Comparison of ENCODE assay signal across 15 cellular contexts in the genomic region with DNA sequence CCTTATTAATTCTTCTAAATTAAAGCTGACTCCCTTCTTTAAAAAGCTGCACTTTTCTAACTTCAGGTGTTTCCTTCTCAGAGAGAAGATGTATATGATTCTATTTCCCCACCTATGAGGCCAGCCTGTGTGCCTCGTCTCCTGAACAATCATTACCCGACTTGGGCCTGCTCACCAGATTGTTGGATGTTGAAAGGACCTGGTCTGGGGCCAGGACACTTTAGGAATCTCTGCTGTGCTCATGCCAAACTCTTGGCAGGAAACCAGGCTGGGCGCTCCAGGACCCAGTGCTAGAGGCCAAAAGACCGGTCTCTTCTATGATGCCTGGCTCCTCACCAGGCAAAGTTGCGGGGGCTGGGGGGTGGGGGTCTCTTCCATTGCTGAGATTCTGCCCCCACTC. TPM values are rescaled to one million over a fixed set of nuclear protein-coding genes. Genes with fewer than 3 reads are reported as not detected.
A peak's percentile ranks its signal among the peaks of the same experiment; 100 is the strongest.
DNase-seq lines count a peak whose midpoint lies in the region; ATAC-seq, FAIRE-seq and TF ChIP-seq lines count a peak whose summit lies in the region.
"Had no signal": no experiment of that assay in that cellular context is flagged by ENCODE, and none has a peak within 500 bp of the region (broad histone marks: within the 10 kb centered on the region; RNA-seq: fewer than 3 reads in every experiment).

No MANE protein-coding gene starts in this region.

- no peak for TF ChIP-seq POLR2A in sigmoid colon (IDR thresholded peaks at IDR 0.05)

- H2AFZ ChIP-seq in GM23248 (no peak overlapping the region), astrocyte (ENCODE audit: low read depth, low read length) (no peak overlapping the region)

- no peaks in the 10 kb centered on the region for H3K36me3 Mint-ChIP-seq in astrocyte (ENCODE audit: low read depth, unreplicated experiment)
- no peaks in the 10 kb centered on the region for H3K36me3 Mint-ChIP-seq in activated CD8-positive, alpha-beta T cell treated with anti-CD3 and anti-CD28 coated beads for 36 hours (ENCODE audit: low read depth)
- H3K36me3 Mint-ChIP-seq in mesothelial cell of epicardium: no peaks in the 10 kb centered on the region
- H3K36me3 Mint-ChIP-seq in CD8-positive, alpha-beta memory T cell: no peaks in the 10 kb centered on the region
- H3K36me3 Mint-ChIP-seq in activated CD8-positive, alpha-beta memory T cell treated with anti-CD3 and anti-CD28 coated beads, Interleukin-2, amount 10 ng/mL, durations not matched to agents 7 days and 5 days: no peaks in the 10 kb centered on the region

- no peaks in the 10 kb centered on the region for H3K27me3 ChIP-seq in GM23248 (replicated peaks; ENCODE audit: insufficient read depth)
- H3K27me3 ChIP-seq in astrocyte (ENCODE audit: insufficient read depth, low read length): no peaks in the 10 kb centered on the region
- H3K27me3 ChIP-seq in sigmoid colon: no peaks in the 10 kb centered on the region
- H3K27me3 ChIP-seq in CD8-positive, alpha-beta memory T cell (ENCODE audit: insufficient read depth, low read length, poor library complexity, severe bottlenecking): no peaks in the 10 kb centered on the region

- in situ Hi-C loops in GM23248 (cut with MboI): no loop called here

- H3K27me3 Mint-ChIP-seq in astrocyte (ENCODE audit: low read depth, unreplicated experiment): peaks cover 2% of the 10 kb centered on the region
- H3K27me3 Mint-ChIP-seq in activated CD8-positive, alpha-beta T cell treated with anti-CD3 and anti-CD28 coated beads for 36 hours: no peaks in the 10 kb centered on the region
- peaks cover under 1% of the 10 kb centered on the region for H3K27me3 Mint-ChIP-seq in mesothelial cell of epicardium (ENCODE audit: low read depth)
- peaks cover 0 to 7% of the 10 kb centered on the region in 2 donors for H3K27me3 Mint-ChIP-seq in CD8-positive, alpha-beta memory T cell
- no peaks in the 10 kb centered on the region for H3K27me3 Mint-ChIP-seq in activated CD8-positive, alpha-beta memory T cell treated with anti-CD3 and anti-CD28 coated beads, Interleukin-2, amount 10 ng/mL, durations not matched to agents 7 days and 5 days

- H4K20me1 ChIP-seq in GM23248 (ENCODE audit: insufficient read depth): no peaks in the 10 kb centered on the region
- no peaks in the 10 kb centered on the region for H4K20me1 ChIP-seq in astrocyte (ENCODE audit: insufficient read depth, low read length)

- H3K9me3 ChIP-seq in GM23248 (ENCODE audit: low read depth): no peaks in the 10 kb centered on the region
- H3K9me3 ChIP-seq in astrocyte (ENCODE audit: insufficient read depth, low read depth, low read length): no peaks in the 10 kb centered on the region
- no peaks in the 10 kb centered on the region for H3K9me3 ChIP-seq in sigmoid colon
- H3K9me3 ChIP-seq in CD8-positive, alpha-beta memory T cell (ENCODE audit: low read length): no peaks in the 10 kb centered on the region

- CTCF ChIA-PET in activated CD8-positive, alpha-beta T cell treated with anti-CD3 and anti-CD28 coated beads for 36 hours (lab: Charles Lee): interaction anchor here (1.7 kb wide), 1 partner anchor 13 kb away, joined by 4 read pairs; no protein-coding TSS in a partner anchor
- CTCF ChIA-PET in CD8-positive, alpha-beta memory T cell (lab: Charles Lee): no interaction called here
- CTCF ChIA-PET in activated CD8-positive, alpha-beta memory T cell treated with anti-CD3 and anti-CD28 coated beads, Interleukin-2, amount 10 ng/mL, durations not matched to agents 7 days and 5 days (lab: Charles Lee): no interaction called here

- H3K79me2 ChIP-seq in GM23248 (ENCODE audit: insufficient read depth): no peaks in the 10 kb centered on the region
- H3K79me2 ChIP-seq in astrocyte (ENCODE audit: insufficient read depth, low read length): no peaks in the 10 kb centered on the region

- H3K4me1 ChIP-seq in GM23248 (ENCODE audit: insufficient read depth) (peaks cover 6% of the 10 kb centered on the region), astrocyte (ENCODE audit: insufficient read depth, low read length) (no peaks in the 10 kb centered on the region), sigmoid colon (peaks cover 0 to 11% (median 10%) of the 10 kb centered on the region in 4 donors)
- H3K4me1 ChIP-seq in CD8-positive, alpha-beta memory T cell (ENCODE audit: insufficient read depth, low read length): no peaks in the 10 kb centered on the region

- WGBS in GM23248 (ENCODE audit: low coverage in 1 of 2, low lambda C conversion rate in 2 of 2, missing lambda C conversion rate in 2 of 2), 2 experiments: 5 to 13% methylated on average over 5 of the region's 5 CpGs
- WGBS in sigmoid colon, 2 donors: 30 to 62% methylated on average over 5 of the region's 5 CpGs

- H3K4me1 Mint-ChIP-seq in astrocyte (ENCODE audit: low read depth, unreplicated experiment) (no peaks in the 10 kb centered on the region), mesothelial cell of epicardium (no peaks in the 10 kb centered on the region)
- H3K4me1 Mint-ChIP-seq in activated CD8-positive, alpha-beta T cell treated with anti-CD3 and anti-CD28 coated beads for 36 hours (ENCODE audit: low read depth): no peaks in the 10 kb centered on the region
- no peaks in the 10 kb centered on the region for H3K4me1 Mint-ChIP-seq in CD8-positive, alpha-beta memory T cell
- peaks cover 3% of the 10 kb centered on the region for H3K4me1 Mint-ChIP-seq in activated CD8-positive, alpha-beta memory T cell treated with anti-CD3 and anti-CD28 coated beads, Interleukin-2, amount 10 ng/mL, durations not matched to agents 7 days and 5 days

- H3K4me3 ChIP-seq in GM23248: no peak overlapping the region
- H3K4me3 ChIP-seq in astrocyte (ENCODE audit: insufficient read depth, low read depth, low read length): no peak overlapping the region
- no peak overlapping the region for H3K4me3 ChIP-seq in sigmoid colon
- H3K4me3 ChIP-seq in CD8-positive, alpha-beta memory T cell (ENCODE audit: low read length): no peak overlapping the region

- TF ChIP-seq EP300 in sigmoid colon (IDR thresholded peaks at IDR 0.05): no peak

- intact Hi-C loops in left ventricle myocardium superior (cut with micrococcal nuclease): no loop called here
- intact Hi-C loops in sigmoid colon (cut with DNase I): no loop called here
- intact Hi-C loops in activated CD8-positive, alpha-beta T cell treated with anti-CD3 and anti-CD28 coated beads for 36 hours (cut with micrococcal nuclease): no loop called here

- no peak overlapping the region for H3K9ac ChIP-seq in GM23248
- H3K9ac ChIP-seq in astrocyte (ENCODE audit: low read length): no peak overlapping the region

- H3K27ac Mint-ChIP-seq in astrocyte (ENCODE audit: unreplicated experiment) (no peak overlapping the region), mesothelial cell of epicardium (no peak overlapping the region)
- no peak overlapping the region for H3K27ac Mint-ChIP-seq in activated CD8-positive, alpha-beta T cell treated with anti-CD3 and anti-CD28 coated beads for 36 hours
- H3K27ac Mint-ChIP-seq in CD8-positive, alpha-beta memory T cell: no peak overlapping the region
- H3K27ac Mint-ChIP-seq in activated CD8-positive, alpha-beta memory T cell treated with anti-CD3 and anti-CD28 coated beads, Interleukin-2, amount 10 ng/mL, durations not matched to agents 7 days and 5 days: no peak overlapping the region
- H3K27ac Mint-ChIP-seq: activated T-cell treated with anti-CD3 and anti-CD28 coated beads, Interleukin-2, amount 50 U/mL, for 72 hours had no signal

- no peaks in the 10 kb centered on the region for H3F3A ChIP-seq in GM23248 (ENCODE audit: insufficient read depth)

- H3K4me2 ChIP-seq in GM23248 (ENCODE audit: unreplicated experiment): no peak overlapping the region
- no peak overlapping the region for H3K4me2 ChIP-seq in astrocyte (ENCODE audit: low read length)

- DNase-seq in GM23248 (peak; percentile 74), astrocyte (ENCODE audit: low read depth) (peak; percentile 46), left ventricle myocardium superior (peak; percentile 82), sigmoid colon (peak; percentile 83), mesothelial cell of epicardium (ENCODE audit: low spot score in 2 of 2, unreplicated experiment in 2 of 2) (no peak)
- DNase-seq in activated CD8-positive, alpha-beta T cell treated with anti-CD3 and anti-CD28 coated beads for 36 hours: no peak
- no peak for DNase-seq in CD8-positive, alpha-beta memory T cell
- DNase-seq in activated CD8-positive, alpha-beta memory T cell treated with anti-CD3 and anti-CD28 coated beads, Interleukin-2, amount 10 ng/mL, durations not matched to agents 7 days and 5 days: no peak
- DNase-seq: activated T-cell treated with anti-CD3 and anti-CD28 coated beads, Interleukin-2, amount 50 U/mL, for 72 hours; DMS53; effector CD8-positive, alpha-beta T cell; NCI-H774; stimulated activated CD4-positive, alpha-beta T cell treated with anti-CD3 and anti-CD28 coated beads, Interleukin-1b, Interleukin-23, amount 100 ng/mL, for 48 hours had no signal

- H3K9me3 Mint-ChIP-seq in astrocyte (ENCODE audit: unreplicated experiment) (no peaks in the 10 kb centered on the region), mesothelial cell of epicardium (no peaks in the 10 kb centered on the region)
- H3K9me3 Mint-ChIP-seq in activated CD8-positive, alpha-beta T cell treated with anti-CD3 and anti-CD28 coated beads for 36 hours: no peaks in the 10 kb centered on the region
- H3K9me3 Mint-ChIP-seq in CD8-positive, alpha-beta memory T cell: no peaks in the 10 kb centered on the region
- H3K9me3 Mint-ChIP-seq in activated CD8-positive, alpha-beta memory T cell treated with anti-CD3 and anti-CD28 coated beads, Interleukin-2, amount 10 ng/mL, durations not matched to agents 7 days and 5 days (ENCODE audit: low read depth): no peaks in the 10 kb centered on the region
- H3K9me3 Mint-ChIP-seq: activated T-cell treated with anti-CD3 and anti-CD28 coated beads, Interleukin-2, amount 50 U/mL, for 72 hours had no signal

- no peaks in the 10 kb centered on the region for H3K9me2 ChIP-seq in GM23248 (ENCODE audit: insufficient read depth)

- FAIRE-seq in astrocyte (lab: Jason Lieb, UNC): no peak
- FAIRE-seq: urothelium cell line had no signal

- H3K27ac ChIP-seq in GM23248 (no peak overlapping the region), astrocyte (ENCODE audit: low read depth, low read length) (no peak overlapping the region), sigmoid colon (peak overlapping the region in 2 of 4 donors; percentile 8 to 28)
- no peak overlapping the region for H3K27ac ChIP-seq in CD8-positive, alpha-beta memory T cell (ENCODE audit: low read depth, low read length)

- TF ChIP-seq CTCF in astrocyte (IDR thresholded peaks at IDR 0.05; ENCODE audit: insufficient read depth, low read depth, low read length) (no peak), sigmoid colon (IDR thresholded peaks at IDR 0.05) (no peak), mesothelial cell of epicardium (IDR thresholded peaks at IDR 0.05; ENCODE audit: unreplicated experiment) (no peak)
- TF ChIP-seq CTCF in activated CD8-positive, alpha-beta T cell treated with anti-CD3 and anti-CD28 coated beads for 36 hours (IDR thresholded peaks at IDR 0.05): no peak

- H3K4me3 Mint-ChIP-seq in astrocyte (ENCODE audit: unreplicated experiment): no peak overlapping the region
- H3K4me3 Mint-ChIP-seq in activated CD8-positive, alpha-beta T cell treated with anti-CD3 and anti-CD28 coated beads for 36 hours: no peak overlapping the region
- H3K4me3 Mint-ChIP-seq in mesothelial cell of epicardium: no peak overlapping the region
- no peak overlapping the region for H3K4me3 Mint-ChIP-seq in CD8-positive, alpha-beta memory T cell
- no peak overlapping the region for H3K4me3 Mint-ChIP-seq in activated CD8-positive, alpha-beta memory T cell treated with anti-CD3 and anti-CD28 coated beads, Interleukin-2, amount 10 ng/mL, durations not matched to agents 7 days and 5 days
- H3K4me3 Mint-ChIP-seq: activated T-cell treated with anti-CD3 and anti-CD28 coated beads, Interleukin-2, amount 50 U/mL, for 72 hours had no signal

- H3K36me3 ChIP-seq in GM23248 (ENCODE audit: low read depth): no peaks in the 10 kb centered on the region
- H3K36me3 ChIP-seq in astrocyte (ENCODE audit: insufficient read depth, low read length): no peaks in the 10 kb centered on the region
- no peaks in the 10 kb centered on the region for H3K36me3 ChIP-seq in sigmoid colon
- no peaks in the 10 kb centered on the region for H3K36me3 ChIP-seq in CD8-positive, alpha-beta memory T cell (ENCODE audit: insufficient read depth, low read length)

- ATAC-seq in left ventricle myocardium superior: peak; percentile 100
- ATAC-seq in activated CD8-positive, alpha-beta T cell treated with anti-CD3 and anti-CD28 coated beads for 36 hours: no peak
- ATAC-seq in activated CD8-positive, alpha-beta memory T cell treated with anti-CD3 and anti-CD28 coated beads, Interleukin-2, amount 10 ng/mL, durations not matched to agents 7 days and 5 days: no peak
- ATAC-seq: activated T-cell treated with anti-CD3 and anti-CD28 coated beads, Interleukin-2, amount 50 U/mL, for 72 hours had no signal

- POLR2A ChIA-PET in activated CD8-positive, alpha-beta T cell treated with anti-CD3 and anti-CD28 coated beads for 36 hours (lab: Charles Lee): no interaction called here
- POLR2A ChIA-PET in CD8-positive, alpha-beta memory T cell (lab: Charles Lee): no interaction called here

RNA-seq across cellular contexts. Expression of gene LRRC31, which starts 16.9 kb away (rescaled TPM):
- not detected in 2 replicates for total RNA-seq in GM23248 (2014; rRNA removed; shearing (Covaris generic))
- polyA plus RNA-seq in GM23248 (2016; fragmentation: Nextera tagmentation; extraction: Ambion mirVana) (not detected in 2 replicates), sigmoid colon (10 to 100 TPM in 2 of 3 donors, 1 to 10 TPM in 1; 7.8 to 81.1 (median 54.7) TPM)
- total RNA-seq in astrocyte (0.16 TPM in 1 of 2 replicates, not detected in the other), left ventricle myocardium superior (not detected), sigmoid colon (under 1 TPM in 1 of 4 donors, not detected in 3; 0.36 TPM), mesothelial cell of epicardium (not detected in 3 replicates)
- total RNA-seq in activated CD8-positive, alpha-beta T cell treated with anti-CD3 and anti-CD28 coated beads for 36 hours: not detected
- total RNA-seq in CD8-positive, alpha-beta memory T cell: not detected
- polyA plus RNA-seq in CD8-positive, alpha-beta memory T cell: not detected
- not detected for total RNA-seq in activated CD8-positive, alpha-beta memory T cell treated with anti-CD3 and anti-CD28 coated beads, Interleukin-2, amount 10 ng/mL, durations not matched to agents 7 days and 5 days
- total RNA-seq: activated T-cell treated with anti-CD3 and anti-CD28 coated beads, Interleukin-2, amount 50 U/mL, for 72 hours; mesenteric fat pad had no signal

RNA-seq across cellular contexts. Expression of gene SAMD7, which starts 24.7 kb away (rescaled TPM):
- total RNA-seq in GM23248 (2014; rRNA removed; shearing (Covaris generic)): not detected in 2 replicates
- polyA plus RNA-seq in GM23248 (2016; fragmentation: Nextera tagmentation; extraction: Ambion mirVana): not detected in 2 replicates
- total RNA-seq in astrocyte: not detected in 2 replicates
- not detected for total RNA-seq in left ventricle myocardium superior
- not detected for total RNA-seq in sigmoid colon
- polyA plus RNA-seq in sigmoid colon: not detected
- not detected for total RNA-seq in activated CD8-positive, alpha-beta T cell treated with anti-CD3 and anti-CD28 coated beads for 36 hours
- not detected in 3 replicates for total RNA-seq in mesothelial cell of epicardium
- total RNA-seq in CD8-positive, alpha-beta memory T cell: not detected
- not detected for polyA plus RNA-seq in CD8-positive, alpha-beta memory T cell
- total RNA-seq in activated CD8-positive, alpha-beta memory T cell treated with anti-CD3 and anti-CD28 coated beads, Interleukin-2, amount 10 ng/mL, durations not matched to agents 7 days and 5 days: not detected
- total RNA-seq: activated T-cell treated with anti-CD3 and anti-CD28 coated beads, Interleukin-2, amount 50 U/mL, for 72 hours; mesenteric fat pad had no signal

Comparison
In these comparisons a context has a peak if more than half of its experiments do, and no peak if none do; other contexts are left out.
1. DNase-seq: peak in GM23248 (single experiment), astrocyte (single experiment), left ventricle myocardium superior (single experiment) and sigmoid colon (single experiment); none in activated CD8-positive, alpha-beta T cell treated with anti-CD3 and anti-CD28 coated beads for 36 hours (single experiment), mesothelial cell of epicardium (0 of 2), CD8-positive, alpha-beta memory T cell (0 of 5) and activated CD8-positive, alpha-beta memory T cell treated with anti-CD3 and anti-CD28 coated beads, Interleukin-2, amount 10 ng/mL, durations not matched to agents 7 days and 5 days (single experiment).